Comparison of ENCODE assay signal across 24 cellular contexts in genomic region chr17:17801800-17802481, GRCh38. TPM values are rescaled to one million over a fixed set of nuclear protein-coding genes. Genes with fewer than 3 reads are reported as not detected.
DNase-seq lines count a peak whose midpoint lies in the region; ATAC-seq, FAIRE-seq and TF ChIP-seq lines count a peak whose summit lies in the region.
"Had no signal": no experiment of that assay in that cellular context is flagged by ENCODE, and none has a peak within 500 bp of the region (broad histone marks: within the 10 kb centered on the region; RNA-seq: fewer than 3 reads in every experiment).

No MANE protein-coding gene starts in this region.

- no peak overlapping the region for H2BK15ac ChIP-seq in IMR-90 (ENCODE audit: low read depth, low read length)

- no peak overlapping the region for H3K23ac ChIP-seq in IMR-90 (ENCODE audit: low read depth, low read length)

- TF ChIP-seq RAD21 in IMR-90 (IDR thresholded peaks at IDR 0.05; ENCODE audit: low read length): no peak

- H2BK120ac ChIP-seq in IMR-90 (ENCODE audit: low read depth, low read length): no peak overlapping the region

- H2AK9ac ChIP-seq in IMR-90 (replicated peaks; ENCODE audit: low read depth, low read length, poor library complexity): peak overlapping the region; percentile 42

- H3K9me1 ChIP-seq in IMR-90 (ENCODE audit: insufficient read depth, low read length): no peaks in the 10 kb centered on the region

- no peak overlapping the region for H4K91ac ChIP-seq in IMR-90 (ENCODE audit: insufficient read depth, low read depth, low read length)

- peaks cover 65% of the 10 kb centered on the region for H3K36me3 ChIP-seq in IMR-90 (ENCODE audit: control insufficient read depth, insufficient read depth, low read length)

- FAIRE-seq in D721Med (lab: Jason Lieb, UNC): no peak
- FAIRE-seq: A549, GM12878 had no signal

- peak overlapping the region; percentile 40 for H3K27ac Mint-ChIP-seq in stimulated activated effector memory CD8-positive, alpha-beta T cell treated with anti-CD3 and anti-CD28 coated beads, Interleukin-12 subunit alpha, Interleukin-12 subunit beta, amount 100 ng/mL, for 72 hours

- H4K8ac ChIP-seq in IMR-90 (ENCODE audit: low read depth in 2 of 2, low read length in 2 of 2): no peak overlapping the region

- H2BK5ac ChIP-seq in IMR-90 (ENCODE audit: low read depth, low read length, poor library complexity, severe bottlenecking): no peak overlapping the region

- H3K9me3 ChIP-seq in IMR-90 (ENCODE audit: control insufficient read depth, insufficient read depth, low read length): no peaks in the 10 kb centered on the region
- H3K9me3 ChIP-seq: A549; BLaER1 treated with 17β-estradiol and CSF1 and Interleukin-3, amounts not matched to agents 10 nM and 100 nM; Caco-2 had no signal

- H2AK5ac ChIP-seq in IMR-90 (ENCODE audit: low read depth, low read length): no peak overlapping the region

- dilution Hi-C loops in IMR-90 (cut with HindIII; ENCODE audit: low sequenced_read_pairs, unreplicated experiment): no loop called here

- H3K4me1 Mint-ChIP-seq in stimulated activated effector memory CD8-positive, alpha-beta T cell treated with anti-CD3 and anti-CD28 coated beads, Interleukin-12 subunit alpha, Interleukin-12 subunit beta, amount 100 ng/mL, for 72 hours: no peaks in the 10 kb centered on the region

- in situ Hi-C loops in IMR-90 (cut with MboI; ENCODE audit: low sequenced_read_pairs): no loop called here

- H3K27me3 ChIP-seq in IMR-90 (ENCODE audit: control insufficient read depth, insufficient read depth, low read length): no peaks in the 10 kb centered on the region

- H3K4me1 ChIP-seq in IMR-90 (ENCODE audit: control insufficient read depth, insufficient read depth, low read length): peaks cover 2% of the 10 kb centered on the region; the same call in 1 of the 2 replicates
- H3K4me1 ChIP-seq: Caco-2 had no signal

- no peak overlapping the region for H3K18ac ChIP-seq in IMR-90 (ENCODE audit: low read depth, low read length)

- TF ChIP-seq CTCF in IMR-90 (conservative IDR thresholded peaks at IDR 0.05; ENCODE audit: low read depth, low read length): no peak
- TF ChIP-seq CTCF in RWPE1 (conservative IDR thresholded peaks at IDR 0.05; ENCODE audit: low read depth): no peak
- TF ChIP-seq CTCF in D721Med (IDR thresholded peaks at IDR 0.05; ENCODE audit: insufficient read depth, missing control alignments): no peak

- CTCF ChIA-PET in IMR-90 (lab: Yijun Ruan, JAX): no interaction called here
- CTCF ChIA-PET in RWPE1 (lab: Yijun Ruan, JAX): interaction anchor here (1.4 kb wide), 1 partner anchor 9 kb away, joined by 7 read pairs; no protein-coding TSS in a partner anchor

- no peak for ATAC-seq in IMR-90 (ENCODE audit: low read depth)
- no peak for ATAC-seq in stimulated activated effector memory CD8-positive, alpha-beta T cell treated with anti-CD3 and anti-CD28 coated beads, Interleukin-12 subunit alpha, Interleukin-12 subunit beta, amount 100 ng/mL, for 72 hours
- ATAC-seq: A549, GM12878 had no signal

- H3K56ac ChIP-seq in IMR-90 (ENCODE audit: extremely low read depth, insufficient read depth, low read length): no peak overlapping the region

- TF ChIP-seq POLR2A in IMR-90 (IDR thresholded peaks at IDR 0.05; ENCODE audit: low read depth, low read length): no peak

- H3K27ac ChIP-seq in IMR-90 (ENCODE audit: insufficient read depth, low read length) (no peak overlapping the region), RWPE1 (peak overlapping the region; percentile 97)
- H3K27ac ChIP-seq: A549; BLaER1 treated with 17β-estradiol and CSF1 and Interleukin-3, amounts not matched to agents 10 nM and 100 nM had no signal

- POLR2A ChIA-PET in IMR-90 (lab: Charles Lee; ENCODE audit: unreplicated experiment) (no interaction called here), RWPE1 (lab: Yijun Ruan, JAX; ENCODE audit: low non-redundant PET) (interaction anchor here (0.6 kb wide), 1 partner anchor 111 kb away, joined by 3 read pairs; no protein-coding TSS in a partner anchor)

- H2BK20ac ChIP-seq in IMR-90 (ENCODE audit: low read depth, low read length): no peak overlapping the region

- H4K20me1 ChIP-seq in IMR-90 (ENCODE audit: insufficient read depth, low read length): peaks cover 54% of the 10 kb centered on the region

- peaks cover 27% of the 10 kb centered on the region for H3K36me3 Mint-ChIP-seq in stimulated activated effector memory CD8-positive, alpha-beta T cell treated with anti-CD3 and anti-CD28 coated beads, Interleukin-12 subunit alpha, Interleukin-12 subunit beta, amount 100 ng/mL, for 72 hours

- H3K4me2 ChIP-seq in IMR-90 (ENCODE audit: low read depth, low read length): no peak overlapping the region
- H3K4me2 ChIP-seq: A549; BLaER1 treated with 17β-estradiol and CSF1 and Interleukin-3, amounts not matched to agents 10 nM and 100 nM had no signal

- no peak overlapping the region for H3K4me3 Mint-ChIP-seq in stimulated activated effector memory CD8-positive, alpha-beta T cell treated with anti-CD3 and anti-CD28 coated beads, Interleukin-12 subunit alpha, Interleukin-12 subunit beta, amount 100 ng/mL, for 72 hours
- H3K4me3 Mint-ChIP-seq: CD4-positive, alpha-beta memory T cell had no signal

- intact Hi-C loops in IMR-90 (cut with micrococcal nuclease): no loop called here

- BruUV-seq in IMR-90 (replicated peaks; lab: Mats Ljungman, UMichigan): no TSS peak

- H3K9me3 Mint-ChIP-seq in stimulated activated effector memory CD8-positive, alpha-beta T cell treated with anti-CD3 and anti-CD28 coated beads, Interleukin-12 subunit alpha, Interleukin-12 subunit beta, amount 100 ng/mL, for 72 hours: no peaks in the 10 kb centered on the region
- H3K9me3 Mint-ChIP-seq: CD4-positive, alpha-beta memory T cell had no signal

- no peak overlapping the region for H3K4ac ChIP-seq in IMR-90 (ENCODE audit: low read depth, low read length)

- 89% methylated on average over 6 of the region's 13 CpGs; no CpG with 5 or more reads in 1 of the 2 experiments for WGBS in IMR-90 (ENCODE audit: extremely low coverage in 2 of 2, insufficient read length in 1 of 2), 2 experiments

- no peak overlapping the region for H2AFZ ChIP-seq in IMR-90 (replicated peaks; ENCODE audit: low read length, poor library complexity)

- H3K14ac ChIP-seq in IMR-90 (replicated peaks; ENCODE audit: low read depth, low read length): no peak overlapping the region

- peaks cover 26 to 77% of the 10 kb centered on the region in 2 experiments for H3K79me1 ChIP-seq in IMR-90 (ENCODE audit: low read depth in 1 of 2, low read length in 2 of 2)

- no peak overlapping the region for H3K4me3 ChIP-seq in IMR-90 (ENCODE audit: insufficient read depth, low read depth, low read length)
- H3K4me3 ChIP-seq: A549; BLaER1 treated with 17β-estradiol and CSF1 and Interleukin-3, amounts not matched to agents 10 nM and 100 nM; GM12878 had no signal

- DNase-seq in IMR-90 (no peak), RWPE1 (ENCODE audit: low spot score) (no peak), globus pallidus (ENCODE audit: low spot score) (peak; percentile 73), D721Med (ENCODE audit: insufficient read length, low spot score) (no peak), C1 segment of cervical spinal cord (lab: John Stamatoyannopoulos, UW) (no peak), MV-4-11 (lab: John Stamatoyannopoulos, UW) (no peak)
- DNase-seq in stimulated activated effector memory CD8-positive, alpha-beta T cell treated with anti-CD3 and anti-CD28 coated beads, Interleukin-12 subunit alpha, Interleukin-12 subunit beta, amount 100 ng/mL, for 72 hours (ENCODE audit: low spot score in 2 of 2): no peak
- DNase-seq in activated CD4-positive, alpha-beta T cell treated with anti-CD3 and anti-CD28 coated beads for 4 hours: no peak
- DNase-seq: AML-193; Caco-2; CD4-positive, alpha-beta memory T cell; DMS 273 treated with DMSO at 0.1 percent for 48 hours; DMS79; EL; GDM1; NCI-H1105; NCI-H2029; NCI-H446 treated with DMSO at 0.1 percent for 48 hours; NCI-H526; RPMI8226; SHP77 had no signal

- H3K9ac ChIP-seq in IMR-90 (ENCODE audit: low read depth, low read length): no peak overlapping the region

- no peak overlapping the region for H4K5ac ChIP-seq in IMR-90 (ENCODE audit: low read depth, low read length)

TF ChIP-seq in IMR-90, 13 proteins besides CTCF, POLR2A, EP300 and RAD21:
- no peak for TF ChIP-seq RCOR1 (IDR thresholded peaks at IDR 0.05; ENCODE audit: insufficient replicate concordance, low read length)
- TF ChIP-seq MAZ (IDR thresholded peaks at IDR 0.05; ENCODE audit: borderline replicate concordance, low read depth, low read length): no peak
- TF ChIP-seq BHLHE40 (IDR thresholded peaks at IDR 0.05; ENCODE audit: low read depth, low read length): no peak
- TF ChIP-seq FOS (IDR thresholded peaks at IDR 0.05; ENCODE audit: low read depth, low read length): no peak
- no peak for TF ChIP-seq CEBPB (IDR thresholded peaks at IDR 0.05; ENCODE audit: low read depth, low read length)
- no peak for TF ChIP-seq NFE2L2 (IDR thresholded peaks at IDR 0.05; ENCODE audit: low read depth, low read length)
- TF ChIP-seq ELK1 (IDR thresholded peaks at IDR 0.05; ENCODE audit: borderline replicate concordance, low read depth, low read length): no peak
- no peak for TF ChIP-seq CHD1 (IDR thresholded peaks at IDR 0.05; ENCODE audit: low read depth, low read length)
- no peak for TF ChIP-seq MXI1 (IDR thresholded peaks at IDR 0.05; ENCODE audit: borderline replicate concordance, low read depth, low read length)
- no peak for TF ChIP-seq USF2 (IDR thresholded peaks at IDR 0.05; ENCODE audit: low read depth, low read length)
- TF ChIP-seq RFX5 (IDR thresholded peaks at IDR 0.05; ENCODE audit: low read depth, low read length): no peak
TF ChIP-seq in IMR-90: peak in this region for 0.

RNA-seq across cellular contexts. Expression of gene SREBF1, which starts 34.8 kb away (rescaled TPM):
- total RNA-seq in IMR-90 (2012; rRNA removed): 3.3 and 3.4 TPM in 2 replicates
- polyA plus RNA-seq in IMR-90 (2012; rRNA removed): 20.4 and 22.3 TPM in 2 replicates
- 16.2 and 23.6 TPM in 2 replicates for polyA plus RNA-seq in IMR-90 (2012; cell fraction: cytosol; rRNA removed)
- 82.8 and 188 TPM in 2 replicates for polyA plus RNA-seq in IMR-90 (2012; cell fraction: nucleus; rRNA removed; ENCODE audit: low replicate concordance)
